In genomic region chr17:46579083-46580075, GRCh38 we compare ENCODE assay signal across 8 cellular contexts. TPM values are rescaled to one million over a fixed set of nuclear protein-coding genes. Genes with fewer than 3 reads are reported as not detected.
DNase-seq lines count a peak whose midpoint lies in the region; ATAC-seq, FAIRE-seq and TF ChIP-seq lines count a peak whose summit lies in the region.
"Not testable (repeated sequence)": the region's sequence is repeated elsewhere in the genome, so short reads cannot be mapped to it uniquely, and the experiment has no call there.

TSS of gene ARL17A (minus strand) at chr17:46579691. CDS start at chr17:46576322, 3,369 bp downstream.

- ATAC-seq in GM21515 (IDR thresholded peaks at IDR 0.05; ENCODE audit: unreplicated experiment) (peak; percentile 91), HG03196 (IDR thresholded peaks at IDR 0.05; ENCODE audit: unreplicated experiment) (peak; percentile 82), gastroesophageal sphincter (peak; percentile 97)

- peak; percentile 84 for FAIRE-seq in D721Med (lab: Jason Lieb, UNC)

- WGBS in gastroesophageal sphincter (ENCODE audit: low coverage in 1 of 2), 2 donors, result no CpG with 5 or more reads among the region's 65 CpGs

- H3K27ac ChIP-seq in gastroesophageal sphincter, result peak within 1 kb of the TSS; percentile 65 to 81 (median 74)

- H3K4me3 ChIP-seq in gastroesophageal sphincter, result peak within 1 kb of the TSS; percentile 33 to 36

- DNase-seq in D721Med (ENCODE audit: insufficient read length, low spot score); occipital lobe (lab: John Stamatoyannopoulos, UW): not testable (repeated sequence)
- DNase-seq in T-helper 9 cell, result peak; percentile 65
- peak; percentile 49 for DNase-seq in activated gamma-delta T cell treated with anti-CD3 and anti-CD28 coated beads, Interleukin-2, amount 50 U/mL, for 16 hours (ENCODE audit: low read depth)
- DNase-seq in stimulated activated CD8-positive, alpha-beta memory T cell treated with anti-CD3 and anti-CD28 coated beads, Interleukin-2, amount 100 ng/mL, for 1 hour (ENCODE audit: low read depth in 2 of 2), result peak; percentile 17 to 51

- H3K9me3 ChIP-seq in gastroesophageal sphincter, result not testable (repeated sequence)

- not testable (repeated sequence) for H3K36me3 ChIP-seq in gastroesophageal sphincter

- H3K27me3 ChIP-seq in gastroesophageal sphincter, result not testable (repeated sequence)

- H3K4me1 ChIP-seq in gastroesophageal sphincter, result not testable (repeated sequence)

- TF ChIP-seq CTCF in D721Med (IDR thresholded peaks at IDR 0.05; ENCODE audit: insufficient read depth, missing control alignments); gastroesophageal sphincter (IDR thresholded peaks at IDR 0.05): not testable (repeated sequence)

- TF ChIP-seq POLR2A in gastroesophageal sphincter (IDR thresholded peaks at IDR 0.05), result not testable (repeated sequence)

- not testable (repeated sequence) for TF ChIP-seq EP300 in gastroesophageal sphincter (IDR thresholded peaks at IDR 0.05)

RNA-seq across cellular contexts. Expression of gene ARL17A, which starts in this region (rescaled TPM):
- total RNA-seq in gastroesophageal sphincter (10 to 100 TPM in 1 of 4 donors, 1 to 10 TPM in 3; 5.6 to 15.6 (median 7.1) TPM), occipital lobe (10.9 TPM)
